Comparison of ENCODE assay signal across 13 cellular contexts in the genomic region with DNA sequence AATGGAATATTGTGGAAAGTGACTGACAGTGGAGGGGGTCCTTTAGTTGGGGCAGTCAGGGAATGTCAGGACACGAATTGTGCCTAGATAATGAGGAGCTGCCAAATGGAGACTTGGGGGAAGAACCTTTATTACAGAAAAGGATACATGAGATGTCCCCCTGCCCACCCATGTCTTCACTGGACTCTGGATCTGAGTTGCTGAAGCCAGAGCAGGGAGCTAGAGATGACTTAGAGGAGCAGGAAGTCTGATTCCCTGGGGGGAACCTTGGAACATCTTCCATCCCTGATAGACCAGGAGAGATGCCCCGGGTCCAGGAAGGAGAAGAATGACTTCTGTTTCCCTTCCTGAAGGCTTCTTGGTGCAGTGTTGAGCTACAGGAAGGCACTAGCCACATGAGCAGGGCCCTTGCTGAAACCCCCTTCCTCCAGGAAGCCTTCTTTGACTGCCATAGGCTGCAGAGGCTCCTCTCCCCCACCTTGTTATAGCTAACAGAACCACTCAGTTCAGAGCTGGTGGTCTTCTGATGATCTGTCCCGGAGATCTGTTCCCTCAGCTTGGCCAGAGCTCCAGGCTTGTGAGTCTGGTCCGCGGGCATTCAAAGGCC. TPM values are rescaled to one million over a fixed set of nuclear protein-coding genes. Genes with fewer than 3 reads are reported as not detected.
DNase-seq lines count a peak whose midpoint lies in the region; ATAC-seq, FAIRE-seq and TF ChIP-seq lines count a peak whose summit lies in the region.
"Had no signal": no experiment of that assay in that cellular context is flagged by ENCODE, and none has a peak within 500 bp of the region (broad histone marks: within the 10 kb centered on the region; RNA-seq: fewer than 3 reads in every experiment).

No MANE protein-coding gene starts in this region.

- no peak overlapping the region for H2AK5ac ChIP-seq in IMR-90 (ENCODE audit: low read depth, low read length)

- dilution Hi-C loops in IMR-90 (cut with HindIII; ENCODE audit: low sequenced_read_pairs, unreplicated experiment), result no loop called here

- DNase-seq in Caco-2 (no peak), IMR-90 (no peak), neural progenitor cell (ENCODE audit: low spot score) (no peak), HTR-8/SVneo (ENCODE audit: insufficient read length, low spot score) (no peak), SHP77 treated with DMSO at 0.1 percent for 48 hours (lab: John Stamatoyannopoulos, UW) (no peak), NCI-H748 (lab: John Stamatoyannopoulos, UW; ENCODE audit: unreplicated experiment) (no peak)
- DNase-seq in activated CD8-positive, alpha-beta memory T cell treated with anti-CD3 and anti-CD28 coated beads, Interleukin-2, amount 50 U/mL, for 48 hours, result no peak
- DNase-seq: OCI-M1 had no signal

- peak overlapping the region; percentile 9 for H2AFZ ChIP-seq in IMR-90 (replicated peaks; ENCODE audit: low read length, poor library complexity)
- no peak overlapping the region for H2AFZ ChIP-seq in neural progenitor cell (replicated peaks)

- no peaks in the 10 kb centered on the region for H3K9me3 ChIP-seq in Caco-2
- H3K9me3 ChIP-seq in IMR-90 (ENCODE audit: control insufficient read depth, insufficient read depth, low read length), result no peaks in the 10 kb centered on the region
- no peaks in the 10 kb centered on the region for H3K9me3 ChIP-seq in duodenal mucosa (ENCODE audit: control insufficient read depth in 1 of 2, low read length in 2 of 2)
- no peaks in the 10 kb centered on the region for H3K9me3 ChIP-seq in neural progenitor cell (ENCODE audit: low read depth)
- H3K9me3 ChIP-seq: testis had no signal

- no peaks in the 10 kb centered on the region for H3K9me3 Mint-ChIP-seq in Caco-2 (ENCODE audit: unreplicated experiment)
- no peaks in the 10 kb centered on the region for H3K9me3 Mint-ChIP-seq in neural progenitor cell

- WGBS in IMR-90 (ENCODE audit: extremely low coverage in 2 of 2, insufficient read length in 1 of 2), 2 experiments, result 66% methylated on average over 4 of the region's 5 CpGs; no CpG with 5 or more reads in 1 of the 2 experiments

- TF ChIP-seq CTCF in Caco-2 (IDR thresholded peaks at IDR 0.05; ENCODE audit: insufficient read depth in 1 of 2, low read depth in 1 of 2, low read length in 1 of 2, severe bottlenecking in 1 of 2, unreplicated experiment in 1 of 2) (no peak), IMR-90 (conservative IDR thresholded peaks at IDR 0.05; ENCODE audit: low read depth, low read length) (no peak), neural progenitor cell (IDR thresholded peaks at IDR 0.05) (no peak)

- H4K5ac ChIP-seq in IMR-90 (ENCODE audit: low read depth, low read length), result no peak overlapping the region

- H3K27ac Mint-ChIP-seq in Caco-2 (ENCODE audit: unreplicated experiment) (no peak overlapping the region), neural progenitor cell (no peak overlapping the region)

- H3K79me1 ChIP-seq in IMR-90 (ENCODE audit: low read depth in 1 of 2, low read length in 2 of 2), result no peaks in the 10 kb centered on the region

- H2BK120ac ChIP-seq in IMR-90 (ENCODE audit: low read depth, low read length), result 0 out of 2 replicates have a peak overlapping the region, but pooled peaks have one; percentile 3

- intact Hi-C loops in Caco-2 (cut with micrococcal nuclease; ENCODE audit: unreplicated experiment), result loop anchor here (5.0 kb wide), 1 partner anchor 85 kb away; no protein-coding TSS in a partner anchor
- intact Hi-C loops in IMR-90 (cut with micrococcal nuclease), result no loop called here

- TF ChIP-seq RAD21 in IMR-90 (IDR thresholded peaks at IDR 0.05; ENCODE audit: low read length), result no peak

- H3K27me3 Mint-ChIP-seq in Caco-2 (ENCODE audit: insufficient read depth, unreplicated experiment) (peaks cover 3% of the 10 kb centered on the region), neural progenitor cell (ENCODE audit: insufficient read depth, low read depth) (peaks cover 27% of the 10 kb centered on the region)

- H3K4me2 ChIP-seq in IMR-90 (ENCODE audit: low read depth, low read length), result no peak overlapping the region
- peak overlapping the region; percentile 100 for H3K4me2 ChIP-seq in neural progenitor cell

- H3F3A ChIP-seq in neural progenitor cell (ENCODE audit: low read depth), result peaks cover 15% of the 10 kb centered on the region

- FAIRE-seq in HTR-8/SVneo (lab: Jason Lieb, UNC), result no peak
- FAIRE-seq: bronchial epithelial cell had no signal

- BruUV-seq in Caco-2 (replicated peaks; lab: Mats Ljungman, UMichigan) (no TSS peak), IMR-90 (replicated peaks; lab: Mats Ljungman, UMichigan) (no TSS peak)

- H3K4me1 ChIP-seq in Caco-2 (peaks cover 23% of the 10 kb centered on the region), IMR-90 (ENCODE audit: control insufficient read depth, insufficient read depth, low read length) (peaks cover 19% of the 10 kb centered on the region), duodenal mucosa (ENCODE audit: control insufficient read depth in 1 of 2, insufficient read depth in 2 of 2, low read length in 2 of 2) (peaks cover 3 to 5% of the 10 kb centered on the region in 2 donors), neural progenitor cell (peaks cover 6% of the 10 kb centered on the region)
- H3K4me1 ChIP-seq: testis had no signal

- H3K9me1 ChIP-seq in IMR-90 (ENCODE audit: insufficient read depth, low read length), result peaks cover 9% of the 10 kb centered on the region; the same call in 1 of the 2 replicates

- H3K23ac ChIP-seq in IMR-90 (ENCODE audit: low read depth, low read length), result 0 out of 2 replicates have a peak overlapping the region, but pooled peaks have one; percentile 1

- peak overlapping the region; percentile 18 for H3K4ac ChIP-seq in IMR-90 (ENCODE audit: low read depth, low read length)

- no peaks in the 10 kb centered on the region for H3K79me2 ChIP-seq in neural progenitor cell (ENCODE audit: low read depth)

- H3K27me3 ChIP-seq in Caco-2 (replicated peaks; ENCODE audit: control insufficient read depth, insufficient read depth, low read length), result peaks cover 3% of the 10 kb centered on the region
- peaks cover 61% of the 10 kb centered on the region for H3K27me3 ChIP-seq in IMR-90 (ENCODE audit: control insufficient read depth, insufficient read depth, low read length)
- H3K27me3 ChIP-seq in duodenal mucosa (ENCODE audit: control insufficient read depth in 1 of 2, insufficient read depth in 2 of 2, low read length in 2 of 2), result peaks cover 10 to 18% of the 10 kb centered on the region in 2 donors
- peaks cover 64% of the 10 kb centered on the region for H3K27me3 ChIP-seq in neural progenitor cell
- H3K27me3 ChIP-seq: testis had no signal

- H3K9ac ChIP-seq in IMR-90 (ENCODE audit: low read depth, low read length) (no peak overlapping the region), duodenal mucosa (ENCODE audit: low read depth in 1 of 2, low read length in 2 of 2) (no peak overlapping the region), neural progenitor cell (no peak overlapping the region)

- H2BK20ac ChIP-seq in IMR-90 (ENCODE audit: low read depth, low read length), result no peak overlapping the region

- H3K4me3 Mint-ChIP-seq in Caco-2 (ENCODE audit: unreplicated experiment), result peak overlapping the region; percentile 64
- peak overlapping the region; percentile 86 for H3K4me3 Mint-ChIP-seq in neural progenitor cell

- no peak overlapping the region for H3K18ac ChIP-seq in IMR-90 (ENCODE audit: low read depth, low read length)

- no peaks in the 10 kb centered on the region for H3K36me3 Mint-ChIP-seq in Caco-2 (ENCODE audit: insufficient read depth, unreplicated experiment)
- H3K36me3 Mint-ChIP-seq in neural progenitor cell, result no peaks in the 10 kb centered on the region

- H4K91ac ChIP-seq in IMR-90 (ENCODE audit: insufficient read depth, low read depth, low read length), result no peak overlapping the region

- H4K20me1 ChIP-seq in IMR-90 (ENCODE audit: insufficient read depth, low read length) (peaks cover 16% of the 10 kb centered on the region; the same call in 1 of the 2 replicates), neural progenitor cell (ENCODE audit: low read depth) (no peaks in the 10 kb centered on the region)

- H4K8ac ChIP-seq in IMR-90 (ENCODE audit: low read depth in 2 of 2, low read length in 2 of 2), result no peak overlapping the region

- peak overlapping the region; percentile 25; the same call in 1 of the 2 replicates for H3K14ac ChIP-seq in IMR-90 (replicated peaks; ENCODE audit: low read depth, low read length)

- CTCF ChIA-PET in Caco-2 (lab: Charles Lee), result interaction anchor here (0.7 to 1.5 kb wide), 3 partner anchors 10 to 100 kb away, joined by 3 to 6 read pairs (median 3); no protein-coding TSS in a partner anchor
- CTCF ChIA-PET in IMR-90 (lab: Yijun Ruan, JAX), result no interaction called here

- no peak for TF ChIP-seq POLR2A in IMR-90 (IDR thresholded peaks at IDR 0.05; ENCODE audit: low read depth, low read length)

- peaks cover 14% of the 10 kb centered on the region for H3K4me1 Mint-ChIP-seq in Caco-2 (ENCODE audit: low read depth, unreplicated experiment)
- peaks cover 23% of the 10 kb centered on the region for H3K4me1 Mint-ChIP-seq in neural progenitor cell

- no peak overlapping the region for H3K56ac ChIP-seq in IMR-90 (ENCODE audit: extremely low read depth, insufficient read depth, low read length)

- no peak overlapping the region for H2BK5ac ChIP-seq in IMR-90 (ENCODE audit: low read depth, low read length, poor library complexity, severe bottlenecking)

- no peak overlapping the region for H2AK9ac ChIP-seq in IMR-90 (replicated peaks; ENCODE audit: low read depth, low read length, poor library complexity)

- H3K4me3 ChIP-seq in Caco-2 (ENCODE audit: low read depth, low read length), result no peak overlapping the region
- no peak overlapping the region for H3K4me3 ChIP-seq in IMR-90 (ENCODE audit: insufficient read depth, low read depth, low read length)
- H3K4me3 ChIP-seq in duodenal mucosa (ENCODE audit: low read depth in 1 of 2, low read length in 2 of 2), result peak overlapping the region; percentile 58 to 67
- H3K4me3 ChIP-seq in neural progenitor cell, result peak overlapping the region; percentile 94

- H3K36me3 ChIP-seq in Caco-2 (ENCODE audit: control insufficient read depth, insufficient read depth, low read length) (no peaks in the 10 kb centered on the region), IMR-90 (ENCODE audit: control insufficient read depth, insufficient read depth, low read length) (no peaks in the 10 kb centered on the region), duodenal mucosa (ENCODE audit: control insufficient read depth in 1 of 2, insufficient read depth in 2 of 2, low read length in 2 of 2) (no peaks in the 10 kb centered on the region), neural progenitor cell (no peaks in the 10 kb centered on the region)

- in situ Hi-C loops in IMR-90 (cut with MboI; ENCODE audit: low sequenced_read_pairs), result loop anchor here (10.0 kb wide), 1 partner anchor 192 kb away; no protein-coding TSS in a partner anchor

- POLR2A ChIA-PET in Caco-2 (lab: Charles Lee), result no interaction called here
- POLR2A ChIA-PET in IMR-90 (lab: Charles Lee; ENCODE audit: unreplicated experiment), result interaction anchor here (0.7 kb wide), 1 partner anchor 504 kb away, joined by 4 read pairs; no protein-coding TSS in a partner anchor

- H2BK15ac ChIP-seq in IMR-90 (ENCODE audit: low read depth, low read length), result no peak overlapping the region; the same call in 2 of the 3 replicates

- no peak overlapping the region for H3K27ac ChIP-seq in IMR-90 (ENCODE audit: insufficient read depth, low read length)
- no peak overlapping the region for H3K27ac ChIP-seq in duodenal mucosa (ENCODE audit: low read depth, low read length)
- no peak overlapping the region for H3K27ac ChIP-seq in neural progenitor cell
- H3K27ac ChIP-seq: testis, VCaP had no signal

- no peak for ATAC-seq in IMR-90 (ENCODE audit: low read depth)

RNA-seq across cellular contexts. Expression of gene NEURL1, which starts 0.7 kb away (rescaled TPM):
- total RNA-seq in Caco-2 (2022) (0.84 and 0.91 TPM in 2 replicates), IMR-90 (2012; rRNA removed) (0.28 and 0.36 TPM in 2 replicates), neural progenitor cell (ENCODE audit: low replicate concordance) (0.06 and 1.5 TPM in 2 replicates)
- polyA plus RNA-seq in IMR-90 (2012; rRNA removed), result 0.82 and 1.5 TPM in 2 replicates
- polyA plus RNA-seq in IMR-90 (2012; cell fraction: cytosol; rRNA removed), result 0.25 and 1.3 TPM in 2 replicates
- polyA plus RNA-seq in IMR-90 (2012; cell fraction: nucleus; rRNA removed; ENCODE audit: low replicate concordance), result 2.0 and 3.6 TPM in 2 replicates

RNA-seq across cellular contexts. Expression of gene CALHM3, which starts 13.7 kb away (rescaled TPM):
- total RNA-seq in Caco-2 (2022) (0.18 TPM in 1 of 2 replicates, not detected in the other), IMR-90 (2012; rRNA removed) (not detected in 2 replicates), neural progenitor cell (ENCODE audit: low replicate concordance) (not detected in 2 replicates)
- not detected in 2 replicates for polyA plus RNA-seq in IMR-90 (2012; rRNA removed)
- not detected in 2 replicates for polyA plus RNA-seq in IMR-90 (2012; cell fraction: cytosol; rRNA removed)
- not detected in 2 replicates for polyA plus RNA-seq in IMR-90 (2012; cell fraction: nucleus; rRNA removed; ENCODE audit: low replicate concordance)
- total RNA-seq: bronchial epithelial cell, mononuclear cell had no signal

RNA-seq across cellular contexts. Expression of gene CALHM1, which starts 34.1 kb away (rescaled TPM):
- total RNA-seq in Caco-2 (2022) (not detected in 2 replicates), IMR-90 (2012; rRNA removed) (not detected in 2 replicates), neural progenitor cell (ENCODE audit: low replicate concordance) (0.06 TPM in 1 of 2 replicates, not detected in the other)
- polyA plus RNA-seq in IMR-90 (2012; rRNA removed), result not detected in 2 replicates
- polyA plus RNA-seq in IMR-90 (2012; cell fraction: cytosol; rRNA removed), result not detected in 2 replicates
- polyA plus RNA-seq in IMR-90 (2012; cell fraction: nucleus; rRNA removed; ENCODE audit: low replicate concordance), result not detected in 2 replicates
- total RNA-seq: bronchial epithelial cell, mononuclear cell had no signal

RNA-seq across cellular contexts. Expression of gene CALHM2, which starts 40.6 kb away (rescaled TPM):
- total RNA-seq in Caco-2 (2022) (0.52 and 0.58 TPM in 2 replicates), IMR-90 (2012; rRNA removed) (2.2 and 2.5 TPM in 2 replicates), neural progenitor cell (ENCODE audit: low replicate concordance) (2.1 TPM in 1 of 2 replicates, not detected in the other)
- 7.9 and 9.0 TPM in 2 replicates for polyA plus RNA-seq in IMR-90 (2012; rRNA removed)
- polyA plus RNA-seq in IMR-90 (2012; cell fraction: cytosol; rRNA removed), result 7.2 and 13.4 TPM in 2 replicates
- polyA plus RNA-seq in IMR-90 (2012; cell fraction: nucleus; rRNA removed; ENCODE audit: low replicate concordance), result 7.4 and 12.8 TPM in 2 replicates

Comparison
In these comparisons a context has a peak if more than half of its experiments do, and no peak if none do; other contexts are left out.
1. H3K4me3 ChIP-seq: peak in duodenal mucosa (2 of 2) and neural progenitor cell (single experiment); none in Caco-2 (single experiment) and IMR-90 (single experiment).